ENCODE assay signal across 1 cellular context in the genomic region with DNA sequence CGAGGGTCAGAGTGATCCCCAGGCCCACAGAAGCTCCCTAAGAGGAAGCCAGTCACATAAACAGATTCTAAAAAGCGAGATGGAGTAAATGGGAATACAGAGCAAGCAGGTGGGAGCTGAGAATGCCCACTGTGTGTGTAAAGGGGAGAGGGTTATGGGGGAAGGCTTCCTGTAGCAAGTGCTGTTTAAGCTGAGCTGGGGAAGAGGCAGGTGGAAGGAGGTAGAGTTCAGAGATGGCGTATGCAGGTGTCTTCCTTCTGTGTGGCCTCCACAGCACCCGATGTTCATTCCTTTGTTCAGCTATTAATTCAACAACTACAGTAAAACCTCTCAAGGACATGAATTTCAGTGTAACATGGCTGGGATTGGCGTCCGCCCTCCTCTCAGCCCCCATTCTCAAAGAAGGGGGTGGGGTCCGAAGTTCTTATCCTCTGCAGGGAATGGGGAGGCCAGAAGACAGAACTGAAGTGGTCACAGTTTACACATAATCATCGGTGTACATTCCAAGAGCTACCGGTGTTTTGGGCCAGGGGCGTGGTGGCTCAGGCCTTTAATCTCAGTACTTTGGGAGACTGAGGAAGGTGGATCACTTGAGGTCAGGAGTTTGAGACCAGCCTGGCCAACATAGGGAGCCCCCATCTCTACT.
TF ChIP-seq lines count a peak whose summit lies in the region.

No MANE protein-coding gene starts in this region.

TF ChIP-seq in HEK293, 187 proteins besides CTCF, POLR2A, EP300 and RAD21 (continued from another document):
- TF ChIP-seq, protein P1, sequence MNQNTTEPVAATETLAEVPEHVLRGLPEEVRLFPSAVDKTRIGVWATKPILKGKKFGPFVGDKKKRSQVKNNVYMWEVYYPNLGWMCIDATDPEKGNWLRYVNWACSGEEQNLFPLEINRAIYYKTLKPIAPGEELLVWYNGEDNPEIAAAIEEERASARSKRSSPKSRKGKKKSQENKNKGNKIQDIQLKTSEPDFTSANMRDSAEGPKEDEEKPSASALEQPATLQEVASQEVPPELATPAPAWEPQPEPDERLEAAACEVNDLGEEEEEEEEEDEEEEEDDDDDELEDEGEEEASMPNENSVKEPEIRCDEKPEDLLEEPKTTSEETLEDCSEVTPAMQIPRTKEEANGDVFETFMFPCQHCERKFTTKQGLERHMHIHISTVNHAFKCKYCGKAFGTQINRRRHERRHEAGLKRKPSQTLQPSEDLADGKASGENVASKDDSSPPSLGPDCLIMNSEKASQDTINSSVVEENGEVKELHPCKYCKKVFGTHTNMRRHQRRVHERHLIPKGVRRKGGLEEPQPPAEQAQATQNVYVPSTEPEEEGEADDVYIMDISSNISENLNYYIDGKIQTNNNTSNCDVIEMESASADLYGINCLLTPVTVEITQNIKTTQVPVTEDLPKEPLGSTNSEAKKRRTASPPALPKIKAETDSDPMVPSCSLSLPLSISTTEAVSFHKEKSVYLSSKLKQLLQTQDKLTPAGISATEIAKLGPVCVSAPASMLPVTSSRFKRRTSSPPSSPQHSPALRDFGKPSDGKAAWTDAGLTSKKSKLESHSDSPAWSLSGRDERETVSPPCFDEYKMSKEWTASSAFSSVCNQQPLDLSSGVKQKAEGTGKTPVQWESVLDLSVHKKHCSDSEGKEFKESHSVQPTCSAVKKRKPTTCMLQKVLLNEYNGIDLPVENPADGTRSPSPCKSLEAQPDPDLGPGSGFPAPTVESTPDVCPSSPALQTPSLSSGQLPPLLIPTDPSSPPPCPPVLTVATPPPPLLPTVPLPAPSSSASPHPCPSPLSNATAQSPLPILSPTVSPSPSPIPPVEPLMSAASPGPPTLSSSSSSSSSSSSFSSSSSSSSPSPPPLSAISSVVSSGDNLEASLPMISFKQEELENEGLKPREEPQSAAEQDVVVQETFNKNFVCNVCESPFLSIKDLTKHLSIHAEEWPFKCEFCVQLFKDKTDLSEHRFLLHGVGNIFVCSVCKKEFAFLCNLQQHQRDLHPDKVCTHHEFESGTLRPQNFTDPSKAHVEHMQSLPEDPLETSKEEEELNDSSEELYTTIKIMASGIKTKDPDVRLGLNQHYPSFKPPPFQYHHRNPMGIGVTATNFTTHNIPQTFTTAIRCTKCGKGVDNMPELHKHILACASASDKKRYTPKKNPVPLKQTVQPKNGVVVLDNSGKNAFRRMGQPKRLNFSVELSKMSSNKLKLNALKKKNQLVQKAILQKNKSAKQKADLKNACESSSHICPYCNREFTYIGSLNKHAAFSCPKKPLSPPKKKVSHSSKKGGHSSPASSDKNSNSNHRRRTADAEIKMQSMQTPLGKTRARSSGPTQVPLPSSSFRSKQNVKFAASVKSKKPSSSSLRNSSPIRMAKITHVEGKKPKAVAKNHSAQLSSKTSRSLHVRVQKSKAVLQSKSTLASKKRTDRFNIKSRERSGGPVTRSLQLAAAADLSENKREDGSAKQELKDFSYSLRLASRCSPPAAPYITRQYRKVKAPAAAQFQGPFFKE (tag by site-specific recombination; IDR thresholded peaks at IDR 0.05; ENCODE audit: borderline replicate concordance) = no peak
- no peak for TF ChIP-seq ZNF335 (tag by site-specific recombination; conservative IDR thresholded peaks at IDR 0.05)
- no peak for TF ChIP-seq ZNF211 (tag by site-specific recombination; IDR thresholded peaks at IDR 0.05; ENCODE audit: low read depth)
- no peak for TF ChIP-seq ZNF10 (tag by site-specific recombination; IDR thresholded peaks at IDR 0.05)
- no peak for TF ChIP-seq ZNF2 (tag by site-specific recombination; IDR thresholded peaks at IDR 0.05)
- no peak for TF ChIP-seq ZNF76 (tag by site-specific recombination; IDR thresholded peaks at IDR 0.05; ENCODE audit: borderline replicate concordance, low read depth)
- TF ChIP-seq ZNF777 (tag by site-specific recombination; IDR thresholded peaks at IDR 0.05; ENCODE audit: borderline replicate concordance) = no peak
- no peak for TF ChIP-seq ZNF660 (tag by site-specific recombination; IDR thresholded peaks at IDR 0.05)
- no peak for TF ChIP-seq ZNF639 (tag by site-specific recombination; IDR thresholded peaks at IDR 0.05)
- TF ChIP-seq ZNF701 (tag by site-specific recombination; IDR thresholded peaks at IDR 0.05) = no peak
- TF ChIP-seq, protein P2, sequence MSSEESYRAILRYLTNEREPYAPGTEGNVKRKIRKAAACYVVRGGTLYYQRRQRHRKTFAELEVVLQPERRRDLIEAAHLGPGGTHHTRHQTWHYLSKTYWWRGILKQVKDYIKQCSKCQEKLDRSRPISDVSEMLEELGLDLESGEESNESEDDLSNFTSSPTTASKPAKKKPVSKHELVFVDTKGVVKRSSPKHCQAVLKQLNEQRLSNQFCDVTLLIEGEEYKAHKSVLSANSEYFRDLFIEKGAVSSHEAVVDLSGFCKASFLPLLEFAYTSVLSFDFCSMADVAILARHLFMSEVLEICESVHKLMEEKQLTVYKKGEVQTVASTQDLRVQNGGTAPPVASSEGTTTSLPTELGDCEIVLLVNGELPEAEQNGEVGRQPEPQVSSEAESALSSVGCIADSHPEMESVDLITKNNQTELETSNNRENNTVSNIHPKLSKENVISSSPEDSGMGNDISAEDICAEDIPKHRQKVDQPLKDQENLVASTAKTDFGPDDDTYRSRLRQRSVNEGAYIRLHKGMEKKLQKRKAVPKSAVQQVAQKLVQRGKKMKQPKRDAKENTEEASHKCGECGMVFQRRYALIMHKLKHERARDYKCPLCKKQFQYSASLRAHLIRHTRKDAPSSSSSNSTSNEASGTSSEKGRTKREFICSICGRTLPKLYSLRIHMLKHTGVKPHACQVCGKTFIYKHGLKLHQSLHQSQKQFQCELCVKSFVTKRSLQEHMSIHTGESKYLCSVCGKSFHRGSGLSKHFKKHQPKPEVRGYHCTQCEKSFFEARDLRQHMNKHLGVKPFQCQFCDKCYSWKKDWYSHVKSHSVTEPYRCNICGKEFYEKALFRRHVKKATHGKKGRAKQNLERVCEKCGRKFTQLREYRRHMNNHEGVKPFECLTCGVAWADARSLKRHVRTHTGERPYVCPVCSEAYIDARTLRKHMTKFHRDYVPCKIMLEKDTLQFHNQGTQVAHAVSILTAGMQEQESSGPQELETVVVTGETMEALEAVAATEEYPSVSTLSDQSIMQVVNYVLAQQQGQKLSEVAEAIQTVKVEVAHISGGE (tag by site-specific recombination; conservative IDR thresholded peaks at IDR 0.05; ENCODE audit: low read depth) = no peak
- TF ChIP-seq, protein P3, sequence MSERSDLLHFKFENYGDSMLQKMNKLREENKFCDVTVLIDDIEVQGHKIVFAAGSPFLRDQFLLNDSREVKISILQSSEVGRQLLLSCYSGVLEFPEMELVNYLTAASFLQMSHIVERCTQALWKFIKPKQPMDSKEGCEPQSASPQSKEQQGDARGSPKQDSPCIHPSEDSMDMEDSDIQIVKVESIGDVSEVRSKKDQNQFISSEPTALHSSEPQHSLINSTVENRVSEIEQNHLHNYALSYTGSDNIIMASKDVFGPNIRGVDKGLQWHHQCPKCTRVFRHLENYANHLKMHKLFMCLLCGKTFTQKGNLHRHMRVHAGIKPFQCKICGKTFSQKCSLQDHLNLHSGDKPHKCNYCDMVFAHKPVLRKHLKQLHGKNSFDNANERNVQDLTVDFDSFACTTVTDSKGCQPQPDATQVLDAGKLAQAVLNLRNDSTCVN (tag by site-specific recombination; optimal IDR thresholded peaks at IDR 0.05) = no peak
- TF ChIP-seq ZNF658 (tag by site-specific recombination; IDR thresholded peaks at IDR 0.05) = no peak
- no peak for TF ChIP-seq ZNF121 (tag by site-specific recombination; IDR thresholded peaks at IDR 0.05)
- no peak for TF ChIP-seq GLIS2 (tag by site-specific recombination; IDR thresholded peaks at IDR 0.05)
- TF ChIP-seq, protein P4, sequence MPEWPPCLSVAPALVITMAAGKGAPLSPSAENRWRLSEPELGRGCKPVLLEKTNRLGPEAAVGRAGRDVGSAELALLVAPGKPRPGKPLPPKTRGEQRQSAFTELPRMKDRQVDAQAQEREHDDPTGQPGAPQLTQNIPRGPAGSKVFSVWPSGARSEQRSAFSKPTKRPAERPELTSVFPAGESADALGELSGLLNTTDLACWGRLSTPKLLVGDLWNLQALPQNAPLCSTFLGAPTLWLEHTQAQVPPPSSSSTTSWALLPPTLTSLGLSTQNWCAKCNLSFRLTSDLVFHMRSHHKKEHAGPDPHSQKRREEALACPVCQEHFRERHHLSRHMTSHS (tag by site-specific recombination; IDR thresholded peaks at IDR 0.05) = no peak
- TF ChIP-seq ZNF560 (tag by site-specific recombination; IDR thresholded peaks at IDR 0.05; ENCODE audit: borderline replicate concordance) = no peak
- TF ChIP-seq ZNF792 (tag by site-specific recombination; IDR thresholded peaks at IDR 0.05) = no peak
